ENCODE assay signal across 13 cellular contexts in genomic region chr6:163459536-163459935, GRCh38. TPM values are rescaled to one million over a fixed set of nuclear protein-coding genes. Genes with fewer than 3 reads are reported as not detected.
A peak's percentile ranks its signal among the peaks of the same experiment; 100 is the strongest.
DNase-seq lines count a peak whose midpoint lies in the region; ATAC-seq and TF ChIP-seq lines count a peak whose summit lies in the region.
"Had no signal": no experiment of that assay in that cellular context is flagged by ENCODE, and none has a peak within 500 bp of the region (broad histone marks: within the 10 kb centered on the region; RNA-seq: fewer than 3 reads in every experiment).

No MANE protein-coding gene starts in this region.

- peak overlapping the region; percentile 98 for H3K27ac Mint-ChIP-seq in T-helper 1 cell treated with Interleukin-12 subunit alpha and Interleukin-12 subunit beta and Interleukin-4 antibody, amounts not matched to agents 30 μg/mL and 1 μg/mL, for 36 hours
- H3K27ac Mint-ChIP-seq: GM23338 had no signal

- H3K36me3 ChIP-seq in osteoblast (ENCODE audit: insufficient read depth, low read length) (no peaks in the 10 kb centered on the region), body of pancreas (replicated peaks in 1 of 2; ENCODE audit: insufficient read depth in 1 of 2, low read depth in 2 of 2) (no peaks in the 10 kb centered on the region)

- H3K9me3 ChIP-seq in osteoblast (ENCODE audit: low read depth, low read length), result no peaks in the 10 kb centered on the region
- H3K9me3 ChIP-seq in body of pancreas, result no peaks in the 10 kb centered on the region
- H3K9me3 ChIP-seq: mucosa of descending colon had no signal

- H2AFZ ChIP-seq in osteoblast (ENCODE audit: low read length), result no peak overlapping the region
- H2AFZ ChIP-seq: GM23338 had no signal

- in situ Hi-C loops in KBM-7 (cut with MboI; ENCODE audit: low pct_unique_long_range_greater_than_20kb, low sequenced_read_pairs), result no loop called here

- H3K4me2 ChIP-seq in osteoblast (ENCODE audit: insufficient read depth, low read length), result peak overlapping the region; percentile 85
- H3K4me2 ChIP-seq: GM23338 had no signal

- H3K4me1 Mint-ChIP-seq in T-helper 1 cell treated with Interleukin-12 subunit alpha and Interleukin-12 subunit beta and Interleukin-4 antibody, amounts not matched to agents 30 μg/mL and 1 μg/mL, for 36 hours (ENCODE audit: low read depth), result peaks cover 52% of the 10 kb centered on the region

- H3K4me3 ChIP-seq in choroid plexus epithelial cell (ENCODE audit: low read depth, low read length) (no peak overlapping the region), osteoblast (ENCODE audit: insufficient read depth, low read length) (no peak overlapping the region), body of pancreas (no peak overlapping the region)
- H3K4me3 ChIP-seq: GM23338, mucosa of descending colon, SK-N-MC had no signal

- H3K27me3 ChIP-seq in osteoblast (ENCODE audit: insufficient read depth, low read length) (no peaks in the 10 kb centered on the region), body of pancreas (no peaks in the 10 kb centered on the region)

- H3K4me1 ChIP-seq in osteoblast (ENCODE audit: insufficient read depth, low read length), result peaks cover 34% of the 10 kb centered on the region
- peaks cover 25% of the 10 kb centered on the region for H3K4me1 ChIP-seq in body of pancreas

- DNase-seq in T-helper 1 cell (no peak), OCI-M1 (lab: John Stamatoyannopoulos, UW) (peak; percentile 65), choroid plexus epithelial cell (ENCODE audit: low read depth) (peak; percentile 43), osteoblast (ENCODE audit: insufficient read length, low spot score, missing footprints) (no peak), body of pancreas (no peak), KBM-7 (no peak)
- DNase-seq: mucosa of descending colon, NCI-H345 had no signal

- no peak for ATAC-seq in body of pancreas
- no peak for ATAC-seq in GM21723 (IDR thresholded peaks at IDR 0.05; ENCODE audit: unreplicated experiment)

- H3K36me3 Mint-ChIP-seq in T-helper 1 cell treated with Interleukin-12 subunit alpha and Interleukin-12 subunit beta and Interleukin-4 antibody, amounts not matched to agents 30 μg/mL and 1 μg/mL, for 36 hours (ENCODE audit: low read depth), result peaks cover 25% of the 10 kb centered on the region

- H3K4me3 Mint-ChIP-seq in T-helper 1 cell treated with Interleukin-12 subunit alpha and Interleukin-12 subunit beta and Interleukin-4 antibody, amounts not matched to agents 30 μg/mL and 1 μg/mL, for 36 hours, result peak overlapping the region; percentile 28
- H3K4me3 Mint-ChIP-seq: GM23338 had no signal

- H3K9me3 Mint-ChIP-seq in T-helper 1 cell treated with Interleukin-12 subunit alpha and Interleukin-12 subunit beta and Interleukin-4 antibody, amounts not matched to agents 30 μg/mL and 1 μg/mL, for 36 hours, result no peaks in the 10 kb centered on the region
- H3K9me3 Mint-ChIP-seq: GM23338 had no signal

- no peak for TF ChIP-seq POLR2A in body of pancreas (IDR thresholded peaks at IDR 0.05)

- whole genome bisulfite sequencing in body of pancreas, 2 donors, result 83 to 91% methylated on average over 2 of the region's 2 CpGs

- intact Hi-C loops in body of pancreas (cut with DNase I), result no loop called here

- TF ChIP-seq CTCF in choroid plexus epithelial cell (conservative IDR thresholded peaks at IDR 0.05; ENCODE audit: low read depth, low read length) (no peak), osteoblast (IDR thresholded peaks at IDR 0.05; ENCODE audit: extremely low read depth, low read depth, low read length) (no peak), body of pancreas (IDR thresholded peaks at IDR 0.05) (no peak)

- peaks cover 20% of the 10 kb centered on the region for H4K20me1 ChIP-seq in osteoblast (ENCODE audit: insufficient read depth, low read length)

- peak overlapping the region; percentile 78 for H3K27ac ChIP-seq in osteoblast (ENCODE audit: low read depth, low read length)
- H3K27ac ChIP-seq in body of pancreas, result no peak overlapping the region
- H3K27ac ChIP-seq: 22Rv1, SK-N-MC had no signal

- peaks cover 91% of the 10 kb centered on the region for H3K79me2 ChIP-seq in osteoblast (ENCODE audit: insufficient read depth, low read length)

- H3K27me3 Mint-ChIP-seq in T-helper 1 cell treated with Interleukin-12 subunit alpha and Interleukin-12 subunit beta and Interleukin-4 antibody, amounts not matched to agents 30 μg/mL and 1 μg/mL, for 36 hours (ENCODE audit: low read depth), result no peaks in the 10 kb centered on the region

RNA-seq across cellular contexts. Expression of gene QKI, which starts 45.0 kb away (rescaled TPM):
- total RNA-seq in osteoblast, result 205 and 212 TPM in 2 replicates
- total RNA-seq in body of pancreas, result 10 to 100 TPM; 60.4 to 61.3 TPM

Comparison
In these comparisons a context has a peak if more than half of its experiments do, and no peak if none do; other contexts are left out.
1. DNase-seq: peak in OCI-M1 (single experiment) and choroid plexus epithelial cell (single experiment); none in T-helper 1 cell (0 of 5), osteoblast (single experiment), body of pancreas (0 of 4) and KBM-7 (single experiment).